ENCODE assay signal across 22 cellular contexts in the genomic region with DNA sequence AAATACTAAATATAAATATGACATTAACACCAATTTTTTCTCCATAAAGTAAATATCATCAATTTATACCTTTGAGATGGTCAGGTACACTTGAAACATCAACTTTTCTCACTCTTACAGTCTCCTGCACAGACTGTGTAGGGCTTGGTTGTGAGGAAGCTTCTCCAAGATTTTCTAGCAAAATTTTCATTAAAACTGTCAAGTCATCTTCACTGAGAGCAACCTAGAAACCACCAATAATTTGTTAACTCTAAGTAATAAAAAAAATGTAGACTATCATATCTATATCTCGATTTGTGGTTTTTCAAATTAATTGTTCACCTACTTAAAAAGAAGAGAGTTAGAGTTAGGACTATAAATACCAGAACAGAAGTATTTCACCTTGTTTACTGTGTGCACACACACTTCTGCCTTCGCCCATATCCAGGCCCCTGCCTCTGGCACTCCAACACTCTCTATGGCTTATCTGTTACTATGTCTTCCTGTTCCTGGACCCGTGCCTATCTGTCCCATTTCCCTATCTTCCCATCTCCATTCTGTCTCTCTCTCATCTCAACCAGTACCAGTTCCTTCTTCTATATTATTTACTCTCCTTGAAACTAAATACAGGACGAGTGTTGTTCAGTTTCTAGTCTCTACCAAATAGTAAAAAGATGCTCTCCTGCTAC.
"Had no signal": no experiment of that assay in that cellular context is flagged by ENCODE, and none has a peak within 500 bp of the region (broad histone marks: within the 10 kb centered on the region; RNA-seq: fewer than 3 reads in every experiment).

No MANE protein-coding gene starts in this region.

- DNase-seq: activated CD4-positive, alpha-beta T cell treated with anti-CD3 and anti-CD28 coated beads for 48 hours; activated CD4-positive, CD25-positive, alpha-beta regulatory T cell; activated CD8-positive, alpha-beta T cell treated with anti-CD3 and anti-CD28 coated beads for 36 hours; activated gamma-delta T cell; activated T-cell treated with anti-CD3 and anti-CD28 coated beads, Interleukin-2, amount 50 U/mL, for 48 hours; amygdala; body of pancreas; dermis blood vessel endothelial cell; effector memory CD4-positive, alpha-beta T cell; esophagus squamous epithelium; immature natural killer cell; mesenchymal stem cell; mucosa of descending colon; naive B cell; ovary; sigmoid colon; stimulated activated CD4-positive, alpha-beta T cell treated with anti-CD3 and anti-CD28 coated beads, Interleukin-4, amount 100 ng/mL, for 4 hours; stimulated activated naive CD4-positive, alpha-beta T cell; substantia nigra; tibial artery had no signal

- H3K4me1 Mint-ChIP-seq: immature natural killer cell had no signal

- H3K4me3 Mint-ChIP-seq: activated CD8-positive, alpha-beta T cell treated with anti-CD3 and anti-CD28 coated beads for 36 hours; activated naive CD8-positive, alpha-beta T cell; immature natural killer cell; naive B cell had no signal

- H3K27me3 ChIP-seq: body of pancreas, esophagus squamous epithelium, ovary, sigmoid colon, tibial artery, vagina had no signal

- H3K4me1 ChIP-seq: esophagus squamous epithelium, sigmoid colon, tibial artery, vagina had no signal

- H3K9me3 Mint-ChIP-seq: activated CD8-positive, alpha-beta T cell treated with anti-CD3 and anti-CD28 coated beads for 36 hours; immature natural killer cell; naive B cell had no signal

- H3K4me3 ChIP-seq: body of pancreas, esophagus squamous epithelium, mucosa of descending colon, ovary, sigmoid colon, tibial artery, vagina had no signal

- H3K27ac ChIP-seq: body of pancreas, esophagus squamous epithelium, ovary, sigmoid colon, tibial artery, vagina had no signal

- H3K9me3 ChIP-seq: body of pancreas, esophagus squamous epithelium, mucosa of descending colon, ovary, sigmoid colon, tibial artery, vagina had no signal

- H3K27ac Mint-ChIP-seq: activated CD8-positive, alpha-beta T cell treated with anti-CD3 and anti-CD28 coated beads for 36 hours; activated naive CD8-positive, alpha-beta T cell had no signal

- ATAC-seq: activated CD8-positive, alpha-beta T cell treated with anti-CD3 and anti-CD28 coated beads for 36 hours; body of pancreas; mucosa of descending colon had no signal

- H3K36me3 ChIP-seq: ovary had no signal

- H3K27me3 Mint-ChIP-seq: activated CD8-positive, alpha-beta T cell treated with anti-CD3 and anti-CD28 coated beads for 36 hours; activated naive CD8-positive, alpha-beta T cell; naive B cell had no signal
